ENCODE assay signal across 15 cellular contexts in genomic region chr12:3251691-3252090, GRCh38.
A peak's percentile ranks its signal among the peaks of the same experiment; 100 is the strongest.
DNase-seq lines count a peak whose midpoint lies in the region; ATAC-seq and TF ChIP-seq lines count a peak whose summit lies in the region.
"Had no signal": no experiment of that assay in that cellular context is flagged by ENCODE, and none has a peak within 500 bp of the region (broad histone marks: within the 10 kb centered on the region; RNA-seq: fewer than 3 reads in every experiment).

No MANE protein-coding gene starts in this region.

- H3K4me3 ChIP-seq in cardiac muscle cell (no peak overlapping the region), neuronal stem cell (ENCODE audit: low read length in 2 of 2) (no peak overlapping the region), aorta (ENCODE audit: low read length in 2 of 2) (no peak overlapping the region)

- H3K4me1 ChIP-seq in cardiac muscle cell (ENCODE audit: low read depth) (peaks cover 81% of the 10 kb centered on the region), neuronal stem cell (ENCODE audit: control insufficient read depth in 2 of 2, insufficient read depth in 1 of 2, low read depth in 1 of 2, low read length in 2 of 2) (peaks cover 4 to 15% of the 10 kb centered on the region in 2 donors), aorta (ENCODE audit: control insufficient read depth in 1 of 2, insufficient read depth in 2 of 2, low read length in 2 of 2) (peaks cover 0 to 12% of the 10 kb centered on the region in 2 donors)

- H3K36me3 ChIP-seq in cardiac muscle cell (no peaks in the 10 kb centered on the region), neuronal stem cell (replicated peaks in 1 of 2; ENCODE audit: control insufficient read depth in 2 of 2, insufficient read depth in 2 of 2, low read length in 2 of 2) (no peaks in the 10 kb centered on the region), aorta (ENCODE audit: control insufficient read depth in 1 of 2, insufficient read depth in 2 of 2, low read length in 1 of 2) (no peaks in the 10 kb centered on the region)

- no peaks in the 10 kb centered on the region for H3K79me1 ChIP-seq in neuronal stem cell (ENCODE audit: low read depth, low read length)

- DNase-seq in cardiac muscle cell (ENCODE audit: low read depth in 1 of 2, low spot score in 1 of 2) (no peak), neuronal stem cell (ENCODE audit: low spot score) (no peak), aorta (no peak), left colon (no peak)
- DNase-seq in activated T-cell treated with anti-CD3 and anti-CD28 coated beads, Interleukin-2, amount 50 U/mL, for 72 hours: no peak
- DNase-seq: activated CD8-positive, alpha-beta memory T cell treated with anti-CD3 and anti-CD28 coated beads for 24 hours; activated naive CD4-positive, alpha-beta T cell treated with Interleukin-2 at 50 U/mL for 16 hours; activated T-cell treated with anti-CD3 and anti-CD28 coated beads, Interleukin-2, amount 50 U/mL, for 24 hours; amniotic stem cell; central memory CD4-positive, alpha-beta T cell; NCI-H774; T-cell had no signal

- peak overlapping the region; percentile 71 for H3K18ac ChIP-seq in neuronal stem cell (ENCODE audit: low read length)

- H3K9me3 Mint-ChIP-seq in activated T-cell treated with anti-CD3 and anti-CD28 coated beads, Interleukin-2, amount 50 U/mL, for 72 hours: no peaks in the 10 kb centered on the region
- H3K9me3 Mint-ChIP-seq: activated T-cell treated with anti-CD3 and anti-CD28 coated beads, Interleukin-2, amount 50 U/mL, for 24 hours; T-cell had no signal

- WGBS in neuronal stem cell (ENCODE audit: extremely low coverage in 2 of 2, insufficient read length in 2 of 2, insufficient replicate concordance in 1 of 2), 2 donors: no CpG with 5 or more reads among the region's 7 CpGs
- WGBS in aorta, 2 donors: 8 to 10% methylated on average over 7 of the region's 7 CpGs

- no peak overlapping the region for H3K9ac ChIP-seq in neuronal stem cell (ENCODE audit: low read depth, low read length, poor library complexity)
- H3K9ac ChIP-seq: KMS-11 had no signal

- H2BK12ac ChIP-seq in neuronal stem cell (ENCODE audit: low read length): no peak overlapping the region

- H4K8ac ChIP-seq in neuronal stem cell (ENCODE audit: low read depth, low read length): no peak overlapping the region

- H3K4me3 Mint-ChIP-seq in activated T-cell treated with anti-CD3 and anti-CD28 coated beads, Interleukin-2, amount 50 U/mL, for 72 hours: no peak overlapping the region
- H3K4me3 Mint-ChIP-seq: activated T-cell treated with anti-CD3 and anti-CD28 coated beads, Interleukin-2, amount 50 U/mL, for 24 hours; T-cell had no signal

- no peak overlapping the region for H3K4me2 ChIP-seq in neuronal stem cell (ENCODE audit: insufficient read depth, low read length, poor library complexity, severe bottlenecking)
- H3K4me2 ChIP-seq: KMS-11 had no signal

- H3K27me3 Mint-ChIP-seq in activated T-cell treated with anti-CD3 and anti-CD28 coated beads, Interleukin-2, amount 50 U/mL, for 72 hours (ENCODE audit: low read depth): peaks cover 7% of the 10 kb centered on the region

- peaks cover 5% of the 10 kb centered on the region for H3K4me1 Mint-ChIP-seq in activated T-cell treated with anti-CD3 and anti-CD28 coated beads, Interleukin-2, amount 50 U/mL, for 72 hours (ENCODE audit: low read depth)

- H3K27ac ChIP-seq in angular gyrus (ENCODE audit: low read depth, low read length) (peak overlapping the region; percentile 22), cardiac muscle cell (peak overlapping the region; percentile 92), neuronal stem cell (replicated peaks; ENCODE audit: low read length) (no peak overlapping the region), aorta (ENCODE audit: low read depth in 1 of 2, low read length in 2 of 2) (peak overlapping the region; percentile 23 to 90)
- H3K27ac ChIP-seq: KMS-11 had no signal

- H2BK120ac ChIP-seq in neuronal stem cell (ENCODE audit: low read depth, low read length): no peak overlapping the region

- H3K14ac ChIP-seq in neuronal stem cell (ENCODE audit: low read length): no peak overlapping the region

- H3K4ac ChIP-seq in neuronal stem cell (ENCODE audit: low read length): no peak overlapping the region

- no peak overlapping the region for H4K91ac ChIP-seq in neuronal stem cell (ENCODE audit: low read depth, low read length, poor library complexity)

- H2AK5ac ChIP-seq in neuronal stem cell (ENCODE audit: low read depth, low read length): peak overlapping the region; percentile 41

- H3K9me3 ChIP-seq in cardiac muscle cell (ENCODE audit: low read depth) (no peaks in the 10 kb centered on the region), neuronal stem cell (replicated peaks in 1 of 2; ENCODE audit: control insufficient read depth in 2 of 2, insufficient read depth in 1 of 2, low read depth in 1 of 2, low read length in 2 of 2) (peaks cover 0 to 2% of the 10 kb centered on the region in 2 donors), aorta (ENCODE audit: control insufficient read depth, low read length) (no peaks in the 10 kb centered on the region)

- TF ChIP-seq CTCF in cardiac muscle cell (IDR thresholded peaks at IDR 0.05; ENCODE audit: low read depth, low read length): no peak

- ATAC-seq in aorta (ENCODE audit: low FRiP score) (peak; percentile 17), left colon (no peak), HG02973 (IDR thresholded peaks at IDR 0.05; ENCODE audit: unreplicated experiment) (no peak)
- ATAC-seq in activated T-cell treated with anti-CD3 and anti-CD28 coated beads, Interleukin-2, amount 50 U/mL, for 72 hours (replicated peaks in 1 of 2): no peak
- ATAC-seq: T-cell had no signal

- H3K27ac Mint-ChIP-seq in activated T-cell treated with anti-CD3 and anti-CD28 coated beads, Interleukin-2, amount 50 U/mL, for 72 hours: no peak overlapping the region
- H3K27ac Mint-ChIP-seq: activated T-cell treated with anti-CD3 and anti-CD28 coated beads, Interleukin-2, amount 50 U/mL, for 24 hours; T-cell had no signal

- H3K23ac ChIP-seq in neuronal stem cell (ENCODE audit: low read depth, low read length, poor library complexity): no peak overlapping the region

- H3K27me3 ChIP-seq in cardiac muscle cell: no peaks in the 10 kb centered on the region
- H3K27me3 ChIP-seq in neuronal stem cell (ENCODE audit: control insufficient read depth in 3 of 3, insufficient read depth in 3 of 3, low read depth in 1 of 3, low read length in 3 of 3): no peaks in the 10 kb centered on the region
- no peaks in the 10 kb centered on the region for H3K27me3 ChIP-seq in aorta (ENCODE audit: control insufficient read depth in 1 of 2, insufficient read depth in 2 of 2, low read length in 1 of 2)

- intact Hi-C loops in aorta (cut with DNase I): loop anchor here in 1 of 2 donors (5.0 kb wide), 1 partner anchor 49 kb away; no protein-coding TSS in a partner anchor
- intact Hi-C loops in left colon (cut with DNase I, micrococcal nuclease): no loop called here

- H2BK5ac ChIP-seq in neuronal stem cell (ENCODE audit: low read length): no peak overlapping the region

- H2AFZ ChIP-seq in neuronal stem cell (ENCODE audit: low read length): no peak overlapping the region

- no peak overlapping the region for H2BK15ac ChIP-seq in neuronal stem cell (ENCODE audit: low read length)

- no peaks in the 10 kb centered on the region for H3K36me3 Mint-ChIP-seq in activated T-cell treated with anti-CD3 and anti-CD28 coated beads, Interleukin-2, amount 50 U/mL, for 72 hours (ENCODE audit: insufficient read depth in 2 of 2)
- H3K36me3 Mint-ChIP-seq: T-cell had no signal
